12 cellular contexts compared by ENCODE assay signal in the genomic region with DNA sequence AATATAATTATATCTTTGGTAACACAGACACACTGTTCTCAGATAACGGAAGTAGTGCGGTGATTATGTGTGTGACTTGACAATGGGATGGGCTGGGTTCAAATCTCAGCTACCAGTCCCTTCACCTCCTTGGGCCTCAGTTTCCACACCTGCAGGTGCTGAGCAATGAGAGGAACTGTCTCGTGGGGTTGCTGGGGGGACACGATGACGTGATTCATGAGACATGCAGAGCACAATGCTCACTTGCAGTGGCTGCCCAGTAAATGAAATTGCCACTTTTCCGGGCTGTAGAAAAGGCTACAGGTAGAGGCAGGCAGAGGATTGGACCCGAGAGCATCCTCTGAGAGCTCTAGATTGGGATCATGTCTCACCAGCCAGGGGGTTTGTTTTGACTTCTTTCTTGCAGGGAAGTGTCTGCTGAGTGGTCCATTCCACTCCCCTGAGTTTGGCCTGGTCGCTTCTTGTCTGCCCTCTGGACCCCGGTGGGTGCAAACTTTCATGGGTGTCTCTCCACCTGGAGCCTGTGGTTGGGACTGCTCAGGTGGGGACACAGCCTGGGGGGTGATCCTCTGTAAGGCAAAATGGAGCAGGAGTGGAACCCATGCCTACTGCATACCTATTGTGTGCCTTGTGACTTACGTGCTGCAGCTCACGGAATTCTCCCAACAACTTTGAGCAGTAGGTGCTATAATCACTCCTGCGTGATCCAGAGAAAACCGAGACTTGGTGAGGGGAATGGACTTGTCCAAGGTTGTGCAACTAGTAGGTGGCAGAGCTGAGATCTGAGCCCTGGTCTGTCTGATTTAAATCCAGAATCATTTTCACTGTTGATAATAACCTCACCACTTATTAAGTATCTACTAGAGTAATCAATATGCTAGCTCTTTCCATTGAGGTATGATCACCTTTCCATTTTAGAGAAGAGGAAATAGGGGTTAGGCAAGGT.
DNase-seq lines count a peak whose midpoint lies in the region; ATAC-seq and TF ChIP-seq lines count a peak whose summit lies in the region.
"Had no signal": no experiment of that assay in that cellular context is flagged by ENCODE, and none has a peak within 500 bp of the region (broad histone marks: within the 10 kb centered on the region; RNA-seq: fewer than 3 reads in every experiment).

No MANE protein-coding gene starts in this region.

- no peaks in the 10 kb centered on the region for H3K9me3 ChIP-seq in Peyer's patch

- no peak for ATAC-seq in effector memory CD8-positive, alpha-beta T cell (replicated peaks)
- ATAC-seq in stimulated activated naive CD8-positive, alpha-beta T cell treated with anti-CD3 and anti-CD28 coated beads, Interleukin-15, amount 100 ng/mL, for 72 hours = no peak
- ATAC-seq in WTC11 (no peak), GM18873 (IDR thresholded peaks at IDR 0.05; ENCODE audit: low FRiP score, unreplicated experiment) (no peak)

- peaks cover 52% of the 10 kb centered on the region for H3K4me1 Mint-ChIP-seq in T-helper 2 cell treated with Interferon-gamma antibody and Interleukin-4, amounts not matched to agents 5 μg/mL and 100 μg/mL, for 36 hours (ENCODE audit: low read depth)
- H3K4me1 Mint-ChIP-seq in effector memory CD8-positive, alpha-beta T cell (ENCODE audit: low read depth in 2 of 2) = peaks cover 27 to 31% of the 10 kb centered on the region in 2 donors
- peaks cover 62% of the 10 kb centered on the region for H3K4me1 Mint-ChIP-seq in stimulated activated naive CD8-positive, alpha-beta T cell treated with anti-CD3 and anti-CD28 coated beads, Interleukin-15, amount 100 ng/mL, for 72 hours
- H3K4me1 Mint-ChIP-seq in WTC11 = peaks cover 11% of the 10 kb centered on the region

- H3K27ac ChIP-seq in Peyer's patch = peak overlapping the region in 3 of 4 donors; percentile 70 to 80 (median 71)
- H3K27ac ChIP-seq: WERI-Rb-1 had no signal

- TF ChIP-seq POLR2A in Peyer's patch (IDR thresholded peaks at IDR 0.05) = no peak

- DNase-seq in T-helper 2 cell treated with Interferon-gamma antibody and Interleukin-4, amounts not matched to agents 5 μg/mL and 100 μg/mL, for 36 hours (ENCODE audit: low spot score) = no peak
- DNase-seq in T-helper 2 cell (no peak), Peyer's patch (no peak), WTC11 (ENCODE audit: low spot score) (no peak), CD1c-positive myeloid dendritic cell (ENCODE audit: extremely low spot score) (no peak)
- DNase-seq in effector memory CD8-positive, alpha-beta T cell = no peak
- no peak for DNase-seq in stimulated activated naive CD8-positive, alpha-beta T cell treated with anti-CD3 and anti-CD28 coated beads, Interleukin-15, amount 100 ng/mL, for 72 hours
- DNase-seq: NCI-H2171 treated with DMSO at 0.1 percent for 48 hours, retina, WERI-Rb-1 had no signal

- H3K27me3 Mint-ChIP-seq in T-helper 2 cell treated with Interferon-gamma antibody and Interleukin-4, amounts not matched to agents 5 μg/mL and 100 μg/mL, for 36 hours (ENCODE audit: low read depth) = no peaks in the 10 kb centered on the region
- H3K27me3 Mint-ChIP-seq in effector memory CD8-positive, alpha-beta T cell = peaks cover 0 to 4% of the 10 kb centered on the region in 2 donors
- H3K27me3 Mint-ChIP-seq in stimulated activated naive CD8-positive, alpha-beta T cell treated with anti-CD3 and anti-CD28 coated beads, Interleukin-15, amount 100 ng/mL, for 72 hours = peaks cover 26% of the 10 kb centered on the region
- H3K27me3 Mint-ChIP-seq in WTC11 (ENCODE audit: low read depth) = no peaks in the 10 kb centered on the region

- no peaks in the 10 kb centered on the region for H3K36me3 ChIP-seq in Peyer's patch
- H3K36me3 ChIP-seq: WERI-Rb-1 had no signal

- H3K4me3 Mint-ChIP-seq in T-helper 2 cell treated with Interferon-gamma antibody and Interleukin-4, amounts not matched to agents 5 μg/mL and 100 μg/mL, for 36 hours = peak overlapping the region; percentile 78
- H3K4me3 Mint-ChIP-seq in effector memory CD8-positive, alpha-beta T cell = peak overlapping the region; percentile 77 to 78
- peak overlapping the region; percentile 54 to 87 for H3K4me3 Mint-ChIP-seq in stimulated activated naive CD8-positive, alpha-beta T cell treated with anti-CD3 and anti-CD28 coated beads, Interleukin-15, amount 100 ng/mL, for 72 hours
- H3K4me3 Mint-ChIP-seq in WTC11 = no peak overlapping the region
- H3K4me3 Mint-ChIP-seq: H9 had no signal

- H3K27me3 ChIP-seq in Peyer's patch = no peaks in the 10 kb centered on the region

- CTCF ChIA-PET in WTC11 (lab: Charles Lee) = interaction anchor here (0.8 to 2.3 kb wide), 9 partner anchors 9 to 126 kb away, joined by 3 to 10 read pairs (median 4); no protein-coding TSS in a partner anchor

- POLR2A ChIA-PET in WTC11 (lab: Charles Lee) = no interaction called here

- H3K9me3 Mint-ChIP-seq in T-helper 2 cell treated with Interferon-gamma antibody and Interleukin-4, amounts not matched to agents 5 μg/mL and 100 μg/mL, for 36 hours = no peaks in the 10 kb centered on the region
- no peaks in the 10 kb centered on the region for H3K9me3 Mint-ChIP-seq in effector memory CD8-positive, alpha-beta T cell
- H3K9me3 Mint-ChIP-seq in stimulated activated naive CD8-positive, alpha-beta T cell treated with anti-CD3 and anti-CD28 coated beads, Interleukin-15, amount 100 ng/mL, for 72 hours = no peaks in the 10 kb centered on the region
- no peaks in the 10 kb centered on the region for H3K9me3 Mint-ChIP-seq in WTC11
- H3K9me3 Mint-ChIP-seq: H9 had no signal

- peak overlapping the region; percentile 89 for H3K27ac Mint-ChIP-seq in T-helper 2 cell treated with Interferon-gamma antibody and Interleukin-4, amounts not matched to agents 5 μg/mL and 100 μg/mL, for 36 hours
- H3K27ac Mint-ChIP-seq in effector memory CD8-positive, alpha-beta T cell = peak overlapping the region; percentile 89 to 92
- peak overlapping the region; percentile 88 to 98 for H3K27ac Mint-ChIP-seq in stimulated activated naive CD8-positive, alpha-beta T cell treated with anti-CD3 and anti-CD28 coated beads, Interleukin-15, amount 100 ng/mL, for 72 hours
- H3K27ac Mint-ChIP-seq in WTC11 = no peak overlapping the region

- no peak overlapping the region for H3K4me3 ChIP-seq in Peyer's patch

- TF ChIP-seq CTCF in Peyer's patch (IDR thresholded peaks at IDR 0.05) (no peak), WTC11 (IDR thresholded peaks at IDR 0.05) (no peak)

- H3K4me1 ChIP-seq in Peyer's patch = peaks cover 0 to 11% (median 6%) of the 10 kb centered on the region in 4 donors

- no peaks in the 10 kb centered on the region for H3K36me3 Mint-ChIP-seq in T-helper 2 cell treated with Interferon-gamma antibody and Interleukin-4, amounts not matched to agents 5 μg/mL and 100 μg/mL, for 36 hours (ENCODE audit: low read depth)
- H3K36me3 Mint-ChIP-seq in effector memory CD8-positive, alpha-beta T cell (ENCODE audit: insufficient read depth) = no peaks in the 10 kb centered on the region
- no peaks in the 10 kb centered on the region for H3K36me3 Mint-ChIP-seq in WTC11

TF ChIP-seq in WTC11, 78 proteins besides CTCF, POLR2A, EP300 and RAD21:
- TF ChIP-seq, protein P1, sequence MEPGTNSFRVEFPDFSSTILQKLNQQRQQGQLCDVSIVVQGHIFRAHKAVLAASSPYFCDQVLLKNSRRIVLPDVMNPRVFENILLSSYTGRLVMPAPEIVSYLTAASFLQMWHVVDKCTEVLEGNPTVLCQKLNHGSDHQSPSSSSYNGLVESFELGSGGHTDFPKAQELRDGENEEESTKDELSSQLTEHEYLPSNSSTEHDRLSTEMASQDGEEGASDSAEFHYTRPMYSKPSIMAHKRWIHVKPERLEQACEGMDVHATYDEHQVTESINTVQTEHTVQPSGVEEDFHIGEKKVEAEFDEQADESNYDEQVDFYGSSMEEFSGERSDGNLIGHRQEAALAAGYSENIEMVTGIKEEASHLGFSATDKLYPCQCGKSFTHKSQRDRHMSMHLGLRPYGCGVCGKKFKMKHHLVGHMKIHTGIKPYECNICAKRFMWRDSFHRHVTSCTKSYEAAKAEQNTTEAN (CRISPR knock-in tag; IDR thresholded peaks at IDR 0.05) = no peak
- TF ChIP-seq, protein P2, sequence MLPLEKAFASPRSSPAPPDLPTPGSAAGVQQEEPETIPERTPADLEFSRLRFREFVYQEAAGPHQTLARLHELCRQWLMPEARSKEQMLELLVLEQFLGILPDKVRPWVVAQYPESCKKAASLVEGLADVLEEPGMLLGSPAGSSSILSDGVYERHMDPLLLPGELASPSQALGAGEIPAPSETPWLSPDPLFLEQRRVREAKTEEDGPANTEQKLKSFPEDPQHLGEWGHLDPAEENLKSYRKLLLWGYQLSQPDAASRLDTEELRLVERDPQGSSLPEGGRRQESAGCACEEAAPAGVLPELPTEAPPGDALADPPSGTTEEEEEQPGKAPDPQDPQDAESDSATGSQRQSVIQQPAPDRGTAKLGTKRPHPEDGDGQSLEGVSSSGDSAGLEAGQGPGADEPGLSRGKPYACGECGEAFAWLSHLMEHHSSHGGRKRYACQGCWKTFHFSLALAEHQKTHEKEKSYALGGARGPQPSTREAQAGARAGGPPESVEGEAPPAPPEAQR (CRISPR knock-in tag; IDR thresholded peaks at IDR 0.05) = no peak
- TF ChIP-seq, protein P3, sequence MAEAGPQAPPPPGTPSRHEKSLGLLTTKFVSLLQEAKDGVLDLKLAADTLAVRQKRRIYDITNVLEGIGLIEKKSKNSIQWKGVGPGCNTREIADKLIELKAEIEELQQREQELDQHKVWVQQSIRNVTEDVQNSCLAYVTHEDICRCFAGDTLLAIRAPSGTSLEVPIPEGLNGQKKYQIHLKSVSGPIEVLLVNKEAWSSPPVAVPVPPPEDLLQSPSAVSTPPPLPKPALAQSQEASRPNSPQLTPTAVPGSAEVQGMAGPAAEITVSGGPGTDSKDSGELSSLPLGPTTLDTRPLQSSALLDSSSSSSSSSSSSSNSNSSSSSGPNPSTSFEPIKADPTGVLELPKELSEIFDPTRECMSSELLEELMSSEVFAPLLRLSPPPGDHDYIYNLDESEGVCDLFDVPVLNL (CRISPR knock-in tag; IDR thresholded peaks at IDR 0.05; ENCODE audit: borderline replicate concordance, low read depth) = no peak
- TF ChIP-seq FOXP1 (CRISPR knock-in tag; IDR thresholded peaks at IDR 0.05; ENCODE audit: borderline replicate concordance) = no peak
